Comparison of ENCODE assay signal across 9 cellular contexts in genomic region chr14:24116111-24116809, GRCh38. TPM values are rescaled to one million over a fixed set of nuclear protein-coding genes. Genes with fewer than 3 reads are reported as not detected.
A peak's percentile ranks its signal among the peaks of the same experiment; 100 is the strongest.
DNase-seq lines count a peak whose midpoint lies in the region; ATAC-seq, FAIRE-seq and TF ChIP-seq lines count a peak whose summit lies in the region.
"Had no signal": no experiment of that assay in that cellular context is flagged by ENCODE, and none has a peak within 500 bp of the region (broad histone marks: within the 10 kb centered on the region; RNA-seq: fewer than 3 reads in every experiment).

No MANE protein-coding gene starts in this region.

- no peaks in the 10 kb centered on the region for H3K9me3 ChIP-seq in DND-41 (ENCODE audit: insufficient read depth, low read length, severe bottlenecking)
- H3K9me3 ChIP-seq in PC-9 (ENCODE audit: insufficient read depth, low read depth): no peaks in the 10 kb centered on the region
- no peaks in the 10 kb centered on the region for H3K9me3 ChIP-seq in pancreas

- BruUV-seq in PC-9 (replicated peaks; lab: Mats Ljungman, UMichigan): no TSS peak

- CTCF ChIA-PET in PC-9 (lab: Charles Lee): interaction anchor here (0.7 kb wide), 1 partner anchor 21 kb away, joined by 3 read pairs; no protein-coding TSS in a partner anchor

- H3K4me3 ChIP-seq in DND-41 (ENCODE audit: low read depth in 1 of 2, low read length in 2 of 2) (peak overlapping the region in 1 of 2 experiments; percentile 63; a peak in 3 of 4 replicates), PC-9 (peak overlapping the region; percentile 69), epithelial cell of proximal tubule (ENCODE audit: low read depth, low read length) (peak overlapping the region; percentile 68), pancreas (peak overlapping the region in 3 of 4 donors; percentile 44 to 61 (median 52))

- peak overlapping the region; percentile 76 for H3K9ac ChIP-seq in DND-41 (ENCODE audit: low read depth, low read length)

- DNase-seq in DND-41: no peak
- no peak for DNase-seq in PC-9
- DNase-seq in epithelial cell of proximal tubule (ENCODE audit: low read depth): no peak
- peak in 1 of 6 donors; percentile 21 for DNase-seq in pancreas
- no peak for DNase-seq in germinal center (ENCODE audit: low spot score)
- no peak for DNase-seq in stimulated activated naive CD4-positive, alpha-beta T cell treated with Interleukin-2 at 50 U/mL for 16 hours (lab: John Stamatoyannopoulos, UW)
- no peak for DNase-seq in NCI-H2081 (lab: John Stamatoyannopoulos, UW)
- DNase-seq: NCI-H446 had no signal

- H4K20me1 ChIP-seq in DND-41 (ENCODE audit: insufficient read depth, low read length) (no peaks in the 10 kb centered on the region), PC-9 (ENCODE audit: insufficient read depth) (no peaks in the 10 kb centered on the region)

- no peaks in the 10 kb centered on the region for H3K9me2 ChIP-seq in PC-9 (ENCODE audit: insufficient read depth)

- H3K4me1 ChIP-seq in DND-41 (ENCODE audit: insufficient read depth, low read length) (peaks cover 23% of the 10 kb centered on the region), PC-9 (replicated peaks; ENCODE audit: insufficient read depth) (peaks cover 11% of the 10 kb centered on the region), pancreas (peaks cover 0 to 19% (median 0%) of the 10 kb centered on the region in 3 donors)

- H3K36me3 ChIP-seq in DND-41 (ENCODE audit: insufficient read depth, low read length) (peaks cover 46% of the 10 kb centered on the region), PC-9 (ENCODE audit: low read depth) (peaks cover 8% of the 10 kb centered on the region; the same call in 1 of the 2 replicates), pancreas (peaks cover 4 to 40% (median 34%) of the 10 kb centered on the region in 3 donors)

- H3K4me2 ChIP-seq in DND-41 (ENCODE audit: insufficient read depth, low read length): peak overlapping the region; percentile 93
- H3K4me2 ChIP-seq in PC-9: peak overlapping the region; percentile 97

- no peak for FAIRE-seq in pancreas (lab: Jason Lieb, UNC)

- no peaks in the 10 kb centered on the region for H3K27me3 ChIP-seq in DND-41 (ENCODE audit: insufficient read depth, low read length, poor library complexity)
- no peaks in the 10 kb centered on the region for H3K27me3 ChIP-seq in PC-9 (ENCODE audit: insufficient read depth, low read depth)
- no peaks in the 10 kb centered on the region for H3K27me3 ChIP-seq in pancreas

- peaks cover 22% of the 10 kb centered on the region for H3K79me2 ChIP-seq in DND-41 (ENCODE audit: insufficient read depth, low read length)
- peaks cover 13% of the 10 kb centered on the region for H3K79me2 ChIP-seq in PC-9 (ENCODE audit: low read depth)

- H2AFZ ChIP-seq in DND-41 (ENCODE audit: low read depth, low read length) (no peak overlapping the region), PC-9 (no peak overlapping the region)

- no peak for TF ChIP-seq CTCF in DND-41 (IDR thresholded peaks at IDR 0.05; ENCODE audit: borderline replicate concordance, extremely low read depth, low read length, poor library complexity, severe bottlenecking)
- TF ChIP-seq CTCF in PC-9 (conservative IDR thresholded peaks at IDR 0.05): no peak
- no peak for TF ChIP-seq CTCF in epithelial cell of proximal tubule (conservative IDR thresholded peaks at IDR 0.05; ENCODE audit: low read depth, low read length)
- no peak for TF ChIP-seq CTCF in pancreas (IDR thresholded peaks at IDR 0.05)

- no peak for ATAC-seq in DND-41 (ENCODE audit: insufficient read depth, low read depth)
- ATAC-seq in pancreas: no peak
- ATAC-seq in HG03139 (IDR thresholded peaks at IDR 0.05; ENCODE audit: unreplicated experiment): no peak

- WGBS in pancreas, 2 donors: 23 to 28% methylated on average over 6 of the region's 6 CpGs

- intact Hi-C loops in PC-9 (cut with micrococcal nuclease; ENCODE audit: unreplicated experiment): no loop called here
- intact Hi-C loops in pancreas (cut with DNase I): no loop called here

- POLR2A ChIA-PET in PC-9 (lab: Charles Lee; ENCODE audit: unreplicated experiment): no interaction called here

- peaks cover 12% of the 10 kb centered on the region; the same call in 1 of the 2 replicates for H3F3A ChIP-seq in PC-9 (ENCODE audit: insufficient read depth, low read depth)

- H3K27ac ChIP-seq in DND-41 (ENCODE audit: low read length): no peak overlapping the region; the same call in 1 of the 2 replicates
- H3K27ac ChIP-seq in PC-9: no peak overlapping the region
- peak overlapping the region in 2 of 4 donors; percentile 96 to 99 for H3K27ac ChIP-seq in pancreas

RNA-seq across cellular contexts. Expression of gene NRL, which starts 1.5 kb away (rescaled TPM):
- total RNA-seq in PC-9 (2021): 1.2 and 2.3 TPM in 2 replicates
- 0.87 and 1.2 TPM in 2 replicates for total RNA-seq in epithelial cell of proximal tubule
- total RNA-seq in pancreas: 1 to 10 TPM in 3 of 6 donors, under 1 TPM in 3; 0.37 to 2.4 (median 1.1) TPM
- 1 to 10 TPM; 2.3 TPM for polyA plus RNA-seq in pancreas

RNA-seq across cellular contexts. Expression of gene DCAF11, which starts 1.7 kb away (rescaled TPM):
- total RNA-seq in PC-9 (2021): 52.7 and 87.6 TPM in 2 replicates
- total RNA-seq in epithelial cell of proximal tubule: 42.6 and 51.2 TPM in 2 replicates
- total RNA-seq in pancreas: 10 to 100 TPM; 50.1 to 78.9 (median 60.3) TPM
- 10 to 100 TPM; 34.2 to 41.6 TPM for polyA plus RNA-seq in pancreas

RNA-seq across cellular contexts. Expression of gene FITM1, which starts 14.2 kb away (rescaled TPM):
- total RNA-seq in PC-9 (2021): 0.48 and 0.72 TPM in 2 replicates
- not detected in 2 replicates for total RNA-seq in epithelial cell of proximal tubule
- 10 to 100 TPM in 1 of 6 donors, 1 to 10 TPM in 5; 2.7 to 12.0 (median 4.0) TPM for total RNA-seq in pancreas
- 10 to 100 TPM in 1 of 2 donors, 1 to 10 TPM in 1; 3.4 to 11.1 TPM for polyA plus RNA-seq in pancreas

RNA-seq across cellular contexts. Expression of gene PSME1, which starts 19.7 kb away (rescaled TPM):
- total RNA-seq in PC-9 (2021) (172 and 174 TPM in 2 replicates), epithelial cell of proximal tubule (266 and 385 TPM in 2 replicates), pancreas (100 to 1,000 TPM in 2 of 6 donors, 10 to 100 TPM in 4; 46.4 to 107 (median 68.8) TPM)
- 100 to 1,000 TPM in 1 of 2 donors, 10 to 100 TPM in 1; 88.9 to 132 TPM for polyA plus RNA-seq in pancreas

RNA-seq across cellular contexts. Expression of gene PCK2, which starts 22.1 kb away (rescaled TPM):
- total RNA-seq in PC-9 (2021) (77.4 and 113 TPM in 2 replicates), epithelial cell of proximal tubule (40.0 and 47.7 TPM in 2 replicates), pancreas (100 to 1,000 TPM in 1 of 6 donors, 10 to 100 TPM in 5; 18.6 to 146 (median 23.1) TPM)
- 10 to 100 TPM; 12.8 to 20.3 TPM for polyA plus RNA-seq in pancreas
